Comparison of ENCODE assay signal across 11 cellular contexts in genomic region chr7:66504131-66504530, GRCh38.
"Had no signal": no experiment of that assay in that cellular context is flagged by ENCODE, and none has a peak within 500 bp of the region (broad histone marks: within the 10 kb centered on the region; RNA-seq: fewer than 3 reads in every experiment).

No MANE protein-coding gene starts in this region.

- H3K36me3 Mint-ChIP-seq: type B pancreatic cell had no signal

- H3K9me3 Mint-ChIP-seq: activated naive CD4-positive, alpha-beta T cell treated with anti-CD3 and anti-CD28 coated beads for 36 hours; nephron progenitor cell; type B pancreatic cell had no signal

- H3K4me3 ChIP-seq: adrenal gland, lung, stomach had no signal

- H3K4me1 ChIP-seq: testis had no signal

- H3K27me3 Mint-ChIP-seq: type B pancreatic cell had no signal

- H3K27me3 ChIP-seq: adrenal gland, testis had no signal

- DNase-seq: activated CD4-positive, alpha-beta T cell treated with anti-CD3 and anti-CD28 coated beads, Interleukin-2, amount 50 U/mL, for 48 hours; activated naive CD4-positive, alpha-beta T cell treated with anti-CD3 and anti-CD28 coated beads for 36 hours; foreskin fibroblast; nephron progenitor cell; nucleus accumbens; retina; stomach; testis had no signal

- H3K9me3 ChIP-seq: adrenal gland, testis had no signal

- H3K4me3 Mint-ChIP-seq: activated naive CD4-positive, alpha-beta T cell treated with anti-CD3 and anti-CD28 coated beads for 36 hours; nephron progenitor cell; type B pancreatic cell had no signal

- H3K27ac Mint-ChIP-seq: activated naive CD4-positive, alpha-beta T cell treated with anti-CD3 and anti-CD28 coated beads for 36 hours; nephron progenitor cell; type B pancreatic cell had no signal

- H3K36me3 ChIP-seq: adrenal gland, stomach had no signal

- H3K27ac ChIP-seq: adrenal gland, stomach, testis had no signal
